In the genomic region with DNA sequence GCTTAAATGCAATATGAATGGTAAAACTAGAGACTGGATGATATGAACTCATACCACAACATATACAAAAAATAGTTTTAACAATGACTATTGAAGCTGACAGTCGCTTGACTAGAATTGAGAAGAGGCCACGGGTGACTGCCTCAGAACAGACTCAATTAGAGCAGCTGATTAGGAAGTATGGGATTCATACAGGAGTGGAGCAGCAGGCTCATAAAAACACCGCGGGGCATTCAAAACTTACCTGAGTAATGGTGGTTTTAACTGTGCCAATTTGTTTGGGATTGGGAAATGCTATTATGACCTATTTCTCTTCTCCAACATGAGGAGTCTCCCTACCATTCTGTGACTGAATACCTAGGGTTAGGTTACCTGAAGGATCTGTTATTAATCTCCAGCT, we compare ENCODE assay signal across 16 cellular contexts. TPM values are rescaled to one million over a fixed set of nuclear protein-coding genes. Genes with fewer than 3 reads are reported as not detected.
A peak's percentile ranks its signal among the peaks of the same experiment; 100 is the strongest.
DNase-seq lines count a peak whose midpoint lies in the region; ATAC-seq and TF ChIP-seq lines count a peak whose summit lies in the region.
"Had no signal": no experiment of that assay in that cellular context is flagged by ENCODE, and none has a peak within 500 bp of the region (broad histone marks: within the 10 kb centered on the region; RNA-seq: fewer than 3 reads in every experiment).

No MANE protein-coding gene starts in this region.

- H3K4me3 Mint-ChIP-seq in type B pancreatic cell: peak overlapping the region; percentile 93
- H3K4me3 Mint-ChIP-seq in activated naive CD4-positive, alpha-beta T cell treated with anti-CD3 and anti-CD28 coated beads for 36 hours: no peak overlapping the region
- H3K4me3 Mint-ChIP-seq: activated CD4-positive, alpha-beta memory T cell treated with anti-CD3 and anti-CD28 coated beads, Interleukin-2, amount 10 ng/mL, durations not matched to agents 7 days and 5 days; stimulated activated naive CD8-positive, alpha-beta T cell treated with anti-CD3 and anti-CD28 coated beads, Interleukin-15, Interleukin-2, amounts not matched to agents 100 ng/mL and 50 ng/mL, for 24 hours had no signal

- no peaks in the 10 kb centered on the region for H3K36me3 Mint-ChIP-seq in type B pancreatic cell
- no peaks in the 10 kb centered on the region for H3K36me3 Mint-ChIP-seq in activated naive CD4-positive, alpha-beta T cell treated with anti-CD3 and anti-CD28 coated beads for 36 hours (ENCODE audit: low read depth)

- ATAC-seq in GM18520 (IDR thresholded peaks at IDR 0.05; ENCODE audit: unreplicated experiment): no peak
- ATAC-seq: A549 had no signal

- no peak overlapping the region for H3K27ac Mint-ChIP-seq in type B pancreatic cell
- H3K27ac Mint-ChIP-seq in activated naive CD4-positive, alpha-beta T cell treated with anti-CD3 and anti-CD28 coated beads for 36 hours: no peak overlapping the region
- H3K27ac Mint-ChIP-seq: activated CD4-positive, alpha-beta memory T cell treated with anti-CD3 and anti-CD28 coated beads, Interleukin-2, amount 10 ng/mL, durations not matched to agents 7 days and 5 days; stimulated activated naive CD8-positive, alpha-beta T cell treated with anti-CD3 and anti-CD28 coated beads, Interleukin-15, Interleukin-2, amounts not matched to agents 100 ng/mL and 50 ng/mL, for 24 hours had no signal

- peaks cover 17% of the 10 kb centered on the region for H3K4me1 Mint-ChIP-seq in type B pancreatic cell (ENCODE audit: unreplicated experiment)
- peaks cover 9% of the 10 kb centered on the region for H3K4me1 Mint-ChIP-seq in activated naive CD4-positive, alpha-beta T cell treated with anti-CD3 and anti-CD28 coated beads for 36 hours (ENCODE audit: low read depth)

- TF ChIP-seq EP300 in esophagus muscularis mucosa (IDR thresholded peaks at IDR 0.05): no peak

- H3K9me3 Mint-ChIP-seq in type B pancreatic cell: no peaks in the 10 kb centered on the region
- H3K9me3 Mint-ChIP-seq in activated naive CD4-positive, alpha-beta T cell treated with anti-CD3 and anti-CD28 coated beads for 36 hours: no peaks in the 10 kb centered on the region
- H3K9me3 Mint-ChIP-seq: activated CD4-positive, alpha-beta memory T cell treated with anti-CD3 and anti-CD28 coated beads, Interleukin-2, amount 10 ng/mL, durations not matched to agents 7 days and 5 days had no signal

- no peak for TF ChIP-seq CTCF in esophagus muscularis mucosa (IDR thresholded peaks at IDR 0.05)
- TF ChIP-seq CTCF in type B pancreatic cell (conservative IDR thresholded peaks at IDR 0.05): no peak

- 67% methylated on average over 4 of the region's 4 CpGs for WGBS in esophagus muscularis mucosa

- CTCF ChIA-PET in activated naive CD4-positive, alpha-beta T cell treated with anti-CD3 and anti-CD28 coated beads for 36 hours (lab: Charles Lee): no interaction called here

- no peaks in the 10 kb centered on the region for H3K36me3 ChIP-seq in esophagus muscularis mucosa
- H3K36me3 ChIP-seq: pancreas had no signal

- H3K4me3 ChIP-seq in esophagus muscularis mucosa: peak overlapping the region; percentile 83 to 99 (median 89)
- H3K4me3 ChIP-seq: A549 had no signal

- H3K9me3 ChIP-seq in esophagus muscularis mucosa: no peaks in the 10 kb centered on the region
- H3K9me3 ChIP-seq: A549, pancreas had no signal

- no peaks in the 10 kb centered on the region for H3K27me3 ChIP-seq in esophagus muscularis mucosa
- H3K27me3 ChIP-seq: pancreas had no signal

- intact Hi-C loops in esophagus muscularis mucosa (cut with DNase I): loop anchor here (10.0 kb wide), 1 partner anchor 671 kb away; a partner anchor contains a TSS
- intact Hi-C loops in activated naive CD4-positive, alpha-beta T cell treated with anti-CD3 and anti-CD28 coated beads for 36 hours (cut with micrococcal nuclease): no loop called here

- no peak for TF ChIP-seq POLR2A in esophagus muscularis mucosa (IDR thresholded peaks at IDR 0.05; ENCODE audit: low read depth)

- peak; percentile 9 for DNase-seq in NCI-H82 (lab: John Stamatoyannopoulos, UW)
- DNase-seq in NCI-H82 treated with DMSO at 0.1 percent for 48 hours (lab: John Stamatoyannopoulos, UW; ENCODE audit: unreplicated experiment): no peak
- peak; percentile 98 for DNase-seq in NCI-H748 treated with DMSO at 0.1 percent for 48 hours (lab: John Stamatoyannopoulos, UW)
- no peak for DNase-seq in esophagus muscularis mucosa (ENCODE audit: extremely low spot score)
- no peak for DNase-seq in type B pancreatic cell (ENCODE audit: extremely low spot score, unreplicated experiment)
- no peak for DNase-seq in activated effector memory CD4-positive, alpha-beta T cell treated with Interleukin-2 at 50 U/mL for 16 hours
- no peak for DNase-seq in activated naive CD4-positive, alpha-beta T cell treated with anti-CD3 and anti-CD28 coated beads for 36 hours
- DNase-seq: activated CD4-positive, alpha-beta memory T cell treated with anti-CD3 and anti-CD28 coated beads, Interleukin-2, amount 10 ng/mL, durations not matched to agents 7 days and 5 days; activated naive CD4-positive, alpha-beta T cell treated with anti-CD3 and anti-CD28 coated beads, Interleukin-2, amount 50 U/mL, for 16 hours; DMS79; NCI-H226; pancreas; stimulated activated CD4-positive, alpha-beta T cell treated with anti-CD3 and anti-CD28 coated beads, Interleukin-2, amount 100 ng/mL, for 24 hours had no signal

- H3K27me3 Mint-ChIP-seq in type B pancreatic cell: peaks cover 46% of the 10 kb centered on the region
- peaks cover 49% of the 10 kb centered on the region for H3K27me3 Mint-ChIP-seq in activated naive CD4-positive, alpha-beta T cell treated with anti-CD3 and anti-CD28 coated beads for 36 hours (ENCODE audit: low read depth)

- H3K27ac ChIP-seq in esophagus muscularis mucosa (replicated peaks in 1 of 4): peak overlapping the region in 3 of 4 donors; percentile 10 to 97 (median 93)
- H3K27ac ChIP-seq: A549 had no signal

- H3K4me1 ChIP-seq in esophagus muscularis mucosa: peaks cover 11 to 70% (median 56%) of the 10 kb centered on the region in 4 donors

RNA-seq across cellular contexts. Expression of a gene that starts 2.1 kb away (rescaled TPM):
- total RNA-seq in esophagus muscularis mucosa (100 to 1,000 TPM in 3 of 4 donors, 10 to 100 TPM in 1; 27.3 to 154 (median 114) TPM), type B pancreatic cell (ENCODE audit: low replicate concordance) (6.6 and 10.1 TPM in 2 replicates)
- total RNA-seq in activated naive CD4-positive, alpha-beta T cell treated with anti-CD3 and anti-CD28 coated beads for 36 hours: not detected
- total RNA-seq: activated CD4-positive, alpha-beta memory T cell treated with anti-CD3 and anti-CD28 coated beads, Interleukin-2, amount 10 ng/mL, durations not matched to agents 7 days and 5 days had no signal

Comparison
In these comparisons a context has a peak if more than half of its experiments do, and no peak if none do; other contexts are left out.
1. DNase-seq: peak in NCI-H82 (single experiment) and NCI-H748 treated with DMSO at 0.1 percent for 48 hours (single experiment); none in NCI-H82 treated with DMSO at 0.1 percent for 48 hours (single experiment), esophagus muscularis mucosa (single experiment), type B pancreatic cell (single experiment), activated effector memory CD4-positive, alpha-beta T cell treated with Interleukin-2 at 50 U/mL for 16 hours (single experiment) and activated naive CD4-positive, alpha-beta T cell treated with anti-CD3 and anti-CD28 coated beads for 36 hours (single experiment).